Comparison of ENCODE assay signal across 9 cellular contexts in the genomic region with DNA sequence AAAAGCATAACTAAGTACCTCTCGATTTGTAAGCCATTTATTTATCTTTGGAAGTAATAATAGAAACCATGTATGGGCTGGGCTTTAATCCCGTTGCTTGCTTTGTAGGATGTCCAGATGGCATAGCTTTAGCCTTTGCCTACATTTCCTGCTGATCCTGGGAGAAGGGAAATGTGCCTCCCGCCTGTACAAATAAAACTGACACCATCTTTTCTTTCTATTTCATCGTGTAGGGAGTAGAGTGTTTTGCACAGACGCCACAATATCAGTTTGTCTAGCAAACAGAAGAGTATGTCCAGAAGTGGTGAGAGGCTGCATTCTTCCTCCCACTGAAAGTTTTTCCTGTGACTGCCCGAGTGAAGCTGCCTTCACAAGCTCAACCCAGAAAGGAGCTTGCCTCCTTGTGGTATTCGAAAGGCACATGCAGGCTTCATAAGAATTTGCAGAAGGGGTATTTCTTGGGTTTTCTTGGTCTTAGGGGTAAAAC. TPM values are rescaled to one million over a fixed set of nuclear protein-coding genes. Genes with fewer than 3 reads are reported as not detected.
DNase-seq lines count a peak whose midpoint lies in the region; TF ChIP-seq lines count a peak whose summit lies in the region.
"Had no signal": no experiment of that assay in that cellular context is flagged by ENCODE, and none has a peak within 500 bp of the region (broad histone marks: within the 10 kb centered on the region; RNA-seq: fewer than 3 reads in every experiment).

No MANE protein-coding gene starts in this region.

- peak; percentile 65 for DNase-seq in AG04450 (ENCODE audit: low read depth, low spot score)
- peak; percentile 45 for DNase-seq in NCI-H2029 (lab: John Stamatoyannopoulos, UW)
- peak; percentile 66 for DNase-seq in dedifferentiated amniotic fluid mesenchymal stem cell (ENCODE audit: extremely low spot score)
- DNase-seq in lung microvascular endothelial cell (ENCODE audit: low read depth in 2 of 2), result peak; percentile 67 to 82
- no peak for DNase-seq in SK-N-DZ (ENCODE audit: low spot score)
- DNase-seq in activated naive CD4-positive, alpha-beta T cell treated with anti-CD3 and anti-CD28 coated beads, Interleukin-2, amount 50 U/mL, for 16 hours, result no peak
- DNase-seq in SIG-M5 (lab: John Stamatoyannopoulos, UW), result no peak
- no peak for DNase-seq in NAMALWA (ENCODE audit: low spot score)

- peak overlapping the region; percentile 45 for H3K4me3 ChIP-seq in AG04450 (ENCODE audit: low read depth, low read length)

- H3K27me3 ChIP-seq in AG04450 (ENCODE audit: control insufficient read depth, insufficient read depth, low read length), result no peaks in the 10 kb centered on the region

- H3K27ac ChIP-seq in AG04450 (ENCODE audit: low read depth, low read length), result peak overlapping the region; percentile 68

- POLR2A ChIA-PET in AG04450 (lab: Yijun Ruan, JAX), result interaction anchor here (0.5 to 1.7 kb wide), 3 partner anchors 26 to 1271 kb away, joined by 3 to 7 read pairs (median 4); no protein-coding TSS in a partner anchor

- peak; percentile 69 for TF ChIP-seq CTCF in AG04450 (IDR thresholded peaks at IDR 0.05; ENCODE audit: low read depth, low read length)

- CTCF ChIA-PET in AG04450 (lab: Charles Lee), result interaction anchor here (0.9 to 3.1 kb wide), 9 partner anchors 9 to 114 kb away, joined by 3 to 23 read pairs (median 6); a partner anchor contains a TSS

- H3K9me3 ChIP-seq in AG04450 (ENCODE audit: control insufficient read depth, insufficient read depth, low read length), result no peaks in the 10 kb centered on the region
- H3K9me3 ChIP-seq: Caco-2 had no signal

RNA-seq across cellular contexts. Expression of a gene that starts 24.7 kb away (rescaled TPM):
- 43.3 and 50.0 TPM in 2 replicates for polyA plus RNA-seq in AG04450 (2011; rRNA removed)
- polyA minus RNA-seq in AG04450 (2011; rRNA and poly(A)+ RNA removed), result 43.0 and 43.7 TPM in 2 replicates
- 46.0 and 48.4 TPM in 2 replicates for total RNA-seq in lung microvascular endothelial cell
- polyA plus RNA-seq in SK-N-DZ (2014; cell fraction: cytosol; rRNA removed), result 24.9 and 27.6 TPM in 2 replicates
- polyA plus RNA-seq in SK-N-DZ (2014; cell fraction: nucleus; rRNA removed), result 32.5 and 52.7 TPM in 2 replicates

Comparison
In these comparisons a context has a peak if more than half of its experiments do, and no peak if none do; other contexts are left out.
1. DNase-seq: peak in AG04450 (single experiment), NCI-H2029 (single experiment), dedifferentiated amniotic fluid mesenchymal stem cell (single experiment) and lung microvascular endothelial cell (2 of 2); none in SK-N-DZ (single experiment), activated naive CD4-positive, alpha-beta T cell treated with anti-CD3 and anti-CD28 coated beads, Interleukin-2, amount 50 U/mL, for 16 hours (single experiment), SIG-M5 (single experiment) and NAMALWA (single experiment).